In the genomic region with DNA sequence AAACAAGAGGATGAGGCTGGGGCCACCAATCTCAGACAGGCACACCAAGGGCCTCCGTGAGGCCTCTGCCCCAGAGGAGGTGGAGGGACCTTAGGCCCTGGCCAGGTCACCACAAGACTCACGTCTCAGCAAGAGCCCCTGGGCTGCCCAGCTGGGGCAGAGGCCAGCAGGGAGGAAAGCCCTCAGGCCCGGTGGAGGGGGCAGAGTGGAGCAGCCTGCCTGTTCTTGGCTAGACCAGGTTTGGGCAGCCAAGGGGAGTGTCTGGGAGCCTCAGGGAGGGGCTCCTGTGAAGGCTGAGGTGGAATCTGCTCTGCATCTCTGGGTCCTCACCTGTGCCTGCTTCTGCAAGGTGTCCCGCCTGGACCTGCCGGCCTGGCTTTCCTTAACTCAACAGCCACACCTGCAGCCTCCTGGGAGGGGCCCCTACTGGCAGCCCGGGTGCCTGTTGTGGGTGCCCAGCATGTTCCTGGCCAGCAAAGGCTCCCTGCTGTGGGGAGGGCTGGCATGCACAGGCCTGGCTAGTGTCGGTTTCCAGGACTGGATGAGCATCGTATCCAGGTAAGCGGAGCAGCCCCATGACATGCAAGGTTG, we compare ENCODE assay signal across 19 cellular contexts.
"Had no signal": no experiment of that assay in that cellular context is flagged by ENCODE, and none has a peak within 500 bp of the region (broad histone marks: within the 10 kb centered on the region; RNA-seq: fewer than 3 reads in every experiment).

No MANE protein-coding gene starts in this region.

- ATAC-seq: activated CD8-positive, alpha-beta T cell treated with anti-CD3 and anti-CD28 coated beads for 36 hours; activated T-helper 17 cell treated with anti-CD3 and anti-CD28 coated beads, Interleukin-2, amount 50 U/mL, for 72 hours; heart left ventricle had no signal

- H3K27me3 ChIP-seq: esophagus muscularis mucosa, heart left ventricle, ovary, tibial artery had no signal

- H3K4me1 Mint-ChIP-seq: activated T-helper 17 cell treated with anti-CD3 and anti-CD28 coated beads, Interleukin-2, amount 50 U/mL, for 72 hours; nephron progenitor cell had no signal

- H3K27ac Mint-ChIP-seq: activated CD8-positive, alpha-beta T cell treated with anti-CD3 and anti-CD28 coated beads for 36 hours; activated naive CD4-positive, alpha-beta T cell treated with anti-CD3 and anti-CD28 coated beads for 36 hours; activated T-helper 17 cell treated with anti-CD3 and anti-CD28 coated beads, Interleukin-2, amount 50 U/mL, for 72 hours; nephron progenitor cell had no signal

- H3K27me3 Mint-ChIP-seq: activated CD8-positive, alpha-beta T cell treated with anti-CD3 and anti-CD28 coated beads for 36 hours; activated T-helper 17 cell treated with anti-CD3 and anti-CD28 coated beads, Interleukin-2, amount 50 U/mL, for 72 hours had no signal

- H3K9me3 ChIP-seq: esophagus muscularis mucosa, heart left ventricle, left ventricle myocardium inferior, ovary, SK-N-SH, tibial artery had no signal

- H3K9me3 Mint-ChIP-seq: activated CD8-positive, alpha-beta T cell treated with anti-CD3 and anti-CD28 coated beads for 36 hours; activated naive CD4-positive, alpha-beta T cell treated with anti-CD3 and anti-CD28 coated beads for 36 hours; activated T-helper 17 cell treated with anti-CD3 and anti-CD28 coated beads, Interleukin-2, amount 50 U/mL, for 72 hours; nephron progenitor cell had no signal

- H3K27ac ChIP-seq: esophagus muscularis mucosa, heart left ventricle, left ventricle myocardium inferior, ovary, tibial artery, WERI-Rb-1 had no signal

- FAIRE-seq: islet of Langerhans had no signal

- H3K4me3 Mint-ChIP-seq: activated CD8-positive, alpha-beta T cell treated with anti-CD3 and anti-CD28 coated beads for 36 hours; activated naive CD4-positive, alpha-beta T cell treated with anti-CD3 and anti-CD28 coated beads for 36 hours; activated T-helper 17 cell treated with anti-CD3 and anti-CD28 coated beads, Interleukin-2, amount 50 U/mL, for 72 hours; nephron progenitor cell had no signal

- H3K4me2 ChIP-seq: SK-N-SH had no signal

- H3K9ac ChIP-seq: SK-N-SH had no signal

- DNase-seq: activated CD4-positive, alpha-beta T cell treated with anti-CD3 and anti-CD28 coated beads for 4 hours; activated CD8-positive, alpha-beta memory T cell treated with anti-CD3 and anti-CD28 coated beads, Interleukin-2, amount 50 U/mL, for 48 hours; activated CD8-positive, alpha-beta T cell treated with anti-CD3 and anti-CD28 coated beads for 36 hours; activated naive CD4-positive, alpha-beta T cell treated with anti-CD3 and anti-CD28 coated beads for 36 hours; dermis blood vessel endothelial cell; foreskin fibroblast; left ventricle myocardium inferior; mesendoderm; nephron progenitor cell; retina; SK-N-SH; T-helper 1 cell; tibial artery; WERI-Rb-1 had no signal

- H3K4me1 ChIP-seq: esophagus muscularis mucosa, heart left ventricle, left ventricle myocardium inferior, tibial artery had no signal

- H3K4me3 ChIP-seq: esophagus muscularis mucosa, heart left ventricle, left ventricle myocardium inferior, ovary, tibial artery had no signal
